In genomic region chr11:65884716-65885092, GRCh38 we compare ENCODE assay signal across 8 cellular contexts. TPM values are rescaled to one million over a fixed set of nuclear protein-coding genes. Genes with fewer than 3 reads are reported as not detected.
DNase-seq lines count a peak whose midpoint lies in the region; ATAC-seq, FAIRE-seq and TF ChIP-seq lines count a peak whose summit lies in the region.

No MANE protein-coding gene starts in this region.

- POLR2A ChIA-PET in activated CD4-positive, alpha-beta T cell treated with anti-CD3 and anti-CD28 coated beads for 36 hours (lab: Charles Lee), result interaction anchor here (0.5 to 1.5 kb wide), 5 partner anchors 13 to 462 kb away, joined by 3 to 6 read pairs (median 3); partner anchors contain the start of gene NEAT1
- POLR2A ChIA-PET in HepG2 (lab: Yijun Ruan, JAX), result interaction anchor here (0.6 to 1.7 kb wide), 8 partner anchors 10 to 140 kb away, joined by 3 to 11 read pairs (median 3); partner anchors contain the start of genes CFL1, FOSL1 and MUS81

- H3K27ac Mint-ChIP-seq in GM23338, result no peak overlapping the region
- H3K27ac Mint-ChIP-seq in activated CD4-positive, alpha-beta T cell treated with anti-CD3 and anti-CD28 coated beads for 36 hours, result peak overlapping the region; percentile 76
- H3K27ac Mint-ChIP-seq in chondrocyte (ENCODE audit: unreplicated experiment), result peak overlapping the region; percentile 54

- H3K4me1 ChIP-seq in GM23338 (ENCODE audit: insufficient read depth), result peaks cover 15% of the 10 kb centered on the region
- peaks cover 48% of the 10 kb centered on the region for H3K4me1 ChIP-seq in HepG2 (ENCODE audit: insufficient read depth, low read length)

- peak; percentile 48 for FAIRE-seq in HepG2 (lab: Jason Lieb, UNC)

- no peak for TF ChIP-seq POLR2A in HepG2 (IDR thresholded peaks at IDR 0.05; ENCODE audit: insufficient read depth in 1 of 2, low read depth in 2 of 2, low read length in 2 of 2)

- H3K9me3 ChIP-seq in HepG2 (ENCODE audit: low read length), result no peaks in the 10 kb centered on the region

- BruUV-seq in HepG2 (replicated peaks; lab: Mats Ljungman, UMichigan), result no TSS peak

- H3K27me3 ChIP-seq in GM23338 (ENCODE audit: insufficient read depth) (peaks cover 7% of the 10 kb centered on the region), HepG2 (ENCODE audit: control insufficient read depth in 1 of 2, insufficient read depth in 2 of 2, low read length in 2 of 2) (no peaks in the 10 kb centered on the region; a peak in 1 of 5 replicates)

- intact Hi-C loops in activated CD4-positive, alpha-beta T cell treated with anti-CD3 and anti-CD28 coated beads for 36 hours (cut with DNase I, micrococcal nuclease), result loop anchor here (1.0 kb wide), 3 partner anchors 24 to 138 kb away; partner anchors contain the start of gene MUS81 (in 1 of the 2)
- intact Hi-C loops in HepG2 (cut with micrococcal nuclease; ENCODE audit: unreplicated experiment), result loop anchor here (5.0 kb wide), 1 partner anchor 48 kb away; no protein-coding TSS in a partner anchor

- no peak overlapping the region for H3K9ac ChIP-seq in HepG2 (ENCODE audit: insufficient read depth, low read depth, low read length)

- H3K79me2 ChIP-seq in GM23338 (replicated peaks; ENCODE audit: insufficient read depth), result 0 out of 2 replicates have a peak, but pooled peaks cover 9% of the 10 kb centered on the region
- no peaks in the 10 kb centered on the region for H3K79me2 ChIP-seq in HepG2 (ENCODE audit: insufficient read depth, low read length)

- H3K4me2 ChIP-seq in GM23338, result no peak overlapping the region
- no peak overlapping the region for H3K4me2 ChIP-seq in HepG2 (ENCODE audit: low read depth, low read length)

- CTCF ChIA-PET in activated CD4-positive, alpha-beta T cell treated with anti-CD3 and anti-CD28 coated beads for 36 hours (lab: Charles Lee), result interaction anchor here (0.6 to 10.8 kb wide), 47 partner anchors 8 to 465 kb away, joined by 3 to 210 read pairs (median 4); partner anchors contain the start of genes BANF1, CFL1, FOSL1 and KAT5
- CTCF ChIA-PET in HepG2 (lab: Yijun Ruan, JAX; ENCODE audit: low intra/inter-chr PET ratio, low total read pairs), result interaction anchor here (0.7 to 2.9 kb wide), 13 partner anchors 9 to 178 kb away, joined by 3 to 77 read pairs (median 5); partner anchors contain the start of genes FOSL1, KAT5, MUS81 and SART1

- no peaks in the 10 kb centered on the region for H3K9me2 ChIP-seq in GM23338 (ENCODE audit: insufficient read depth)

- no peak overlapping the region for H3K4me3 ChIP-seq in AG09309 (ENCODE audit: control insufficient read depth, low read depth, low read length)
- no peak overlapping the region for H3K4me3 ChIP-seq in GM23338
- H3K4me3 ChIP-seq in HepG2 (replicated peaks in 1 of 3; ENCODE audit: insufficient read depth in 1 of 3, low read depth in 2 of 3, low read length in 3 of 3), result no peak overlapping the region

- ATAC-seq in GM23338, result peak; percentile 39
- ATAC-seq in activated CD4-positive, alpha-beta T cell treated with anti-CD3 and anti-CD28 coated beads for 36 hours, result peak; percentile 57
- peak; percentile 41 for ATAC-seq in HepG2

- H3K36me3 ChIP-seq in GM23338 (ENCODE audit: insufficient read depth), result peaks cover 14% of the 10 kb centered on the region; the same call in 1 of the 2 replicates
- H3K36me3 ChIP-seq in HepG2 (replicated peaks in 1 of 2; ENCODE audit: control insufficient read depth in 1 of 2, insufficient read depth in 2 of 2, low read length in 2 of 2), result peaks cover 4 to 19% of the 10 kb centered on the region in 2 experiments; a peak in 4 of 5 replicates

- peaks cover 35% of the 10 kb centered on the region for H3F3A ChIP-seq in GM23338 (replicated peaks; ENCODE audit: low read depth)

- H3K27me3 Mint-ChIP-seq in GM23338 (ENCODE audit: insufficient read depth, low read depth, poor library complexity) (peaks cover 21% of the 10 kb centered on the region), chondrocyte (ENCODE audit: low read depth) (no peaks in the 10 kb centered on the region)
- no peaks in the 10 kb centered on the region for H3K27me3 Mint-ChIP-seq in activated CD4-positive, alpha-beta T cell treated with anti-CD3 and anti-CD28 coated beads for 36 hours

- H3K4me1 Mint-ChIP-seq in GM23338, result peaks cover 21% of the 10 kb centered on the region
- peaks cover 51% of the 10 kb centered on the region for H3K4me1 Mint-ChIP-seq in activated CD4-positive, alpha-beta T cell treated with anti-CD3 and anti-CD28 coated beads for 36 hours
- peaks cover 39% of the 10 kb centered on the region for H3K4me1 Mint-ChIP-seq in chondrocyte (ENCODE audit: low read depth)

- WGBS in HepG2 (ENCODE audit: low lambda C conversion rate), result 0% methylated on average over 3 of the region's 9 CpGs

- no peak overlapping the region; the same call in 2 of the 3 replicates for H3K4me3 Mint-ChIP-seq in GM23338
- H3K4me3 Mint-ChIP-seq in activated CD4-positive, alpha-beta T cell treated with anti-CD3 and anti-CD28 coated beads for 36 hours, result no peak overlapping the region
- H3K4me3 Mint-ChIP-seq in chondrocyte (ENCODE audit: unreplicated experiment), result no peak overlapping the region

- in situ Hi-C loops in HepG2 (cut with HindIII; ENCODE audit: extremely low pct_ligation_motif_present, low pct_unique_long_range_greater_than_20kb), result loop anchor here (5.0 kb wide), 1 partner anchor 103 kb away; no protein-coding TSS in a partner anchor

- H3K27ac ChIP-seq in GM23338 (ENCODE audit: low read depth) (no peak overlapping the region), HepG2 (ENCODE audit: extremely low read length, insufficient read depth, low read length) (no peak overlapping the region)

- TF ChIP-seq EP300 in HepG2 (IDR thresholded peaks at IDR 0.05; ENCODE audit: low read depth in 2 of 2, low read length in 2 of 2) (no peak), HepG2 (CRISPR knock-in tag; IDR thresholded peaks at IDR 0.05; ENCODE audit: borderline replicate concordance) (no peak)

- no peak for DNase-seq in AG09309 (ENCODE audit: low read depth)
- peak; percentile 83 for DNase-seq in GM23338 (ENCODE audit: low spot score)
- DNase-seq in NCI-H446 treated with DMSO at 0.1 percent for 48 hours (lab: John Stamatoyannopoulos, UW), result peak; percentile 38
- DNase-seq in activated CD4-positive, alpha-beta T cell treated with anti-CD3 and anti-CD28 coated beads for 36 hours, result peak; percentile 91
- no peak for DNase-seq in chondrocyte (ENCODE audit: low spot score)
- peak; percentile 60 for DNase-seq in HepG2 (ENCODE audit: low spot score)
- DNase-seq in stimulated activated CD4-positive, alpha-beta T cell treated with anti-CD3 and anti-CD28 coated beads, TNF-alpha, amount 100 ng/mL, for 4 hours (ENCODE audit: low read depth in 3 of 3), result peak; percentile 63 to 70 (median 67)
- no peak for DNase-seq in cortex of kidney (lab: John Stamatoyannopoulos, UW)

- H3K9me3 Mint-ChIP-seq in GM23338 (peaks cover 2% of the 10 kb centered on the region; the same call in 1 of the 3 replicates), chondrocyte (ENCODE audit: low read depth) (no peaks in the 10 kb centered on the region)
- H3K9me3 Mint-ChIP-seq in activated CD4-positive, alpha-beta T cell treated with anti-CD3 and anti-CD28 coated beads for 36 hours (ENCODE audit: low read depth), result no peaks in the 10 kb centered on the region

- peak; percentile 95 for TF ChIP-seq RAD21 in HepG2 (CRISPR knock-in tag; IDR thresholded peaks at IDR 0.05)

- H3K36me3 Mint-ChIP-seq in GM23338 (ENCODE audit: low read depth) (peaks cover 45% of the 10 kb centered on the region), chondrocyte (ENCODE audit: low read depth) (peaks cover 20% of the 10 kb centered on the region)
- H3K36me3 Mint-ChIP-seq in activated CD4-positive, alpha-beta T cell treated with anti-CD3 and anti-CD28 coated beads for 36 hours (ENCODE audit: low read depth), result peaks cover 32% of the 10 kb centered on the region

- TF ChIP-seq CTCF in AG09309 (IDR thresholded peaks at IDR 0.05; ENCODE audit: control insufficient read depth, insufficient read depth, low read depth, low read length, missing control alignments), result peak; percentile 100
- TF ChIP-seq CTCF in GM23338 (conservative IDR thresholded peaks at IDR 0.05; ENCODE audit: low read depth in 2 of 2), result peak; percentile 98 to 100
- TF ChIP-seq CTCF in chondrocyte (IDR thresholded peaks at IDR 0.05), result peak; percentile 100
- TF ChIP-seq CTCF in HepG2 (CRISPR knock-in tag; IDR thresholded peaks at IDR 0.05), result peak; percentile 98

- H4K20me1 ChIP-seq in GM23338 (replicated peaks; ENCODE audit: insufficient read depth), result peaks cover 18% of the 10 kb centered on the region; the same call in 1 of the 2 replicates
- H4K20me1 ChIP-seq in HepG2 (ENCODE audit: insufficient read depth, low read length), result no peaks in the 10 kb centered on the region

- H2AFZ ChIP-seq in GM23338 (no peak overlapping the region), HepG2 (ENCODE audit: low read length) (no peak overlapping the region)

RNA-seq across cellular contexts. Expression of gene FIBP, which starts 3.6 kb away (rescaled TPM):
- total RNA-seq in GM23338 (2014; rRNA removed; shearing (Covaris generic)), result 94.3 and 102 TPM in 2 replicates
- polyA plus RNA-seq in GM23338 (2016; fragmentation: Nextera tagmentation; extraction: Ambion mirVana), result 79.0 and 84.4 TPM in 2 replicates
- total RNA-seq in activated CD4-positive, alpha-beta T cell treated with anti-CD3 and anti-CD28 coated beads for 36 hours, result 100 to 1,000 TPM in 1 of 2 experiments, 10 to 100 TPM in 1; 95.4 to 121 TPM
- 82.7 to 100 TPM (median 83.5 TPM) in 3 replicates for total RNA-seq in chondrocyte
- total RNA-seq in HepG2 (2016; rRNA removed; fragmentation: Illumina TruSeq; extraction: Trizol), result 62.1 and 66.0 TPM in 2 replicates
- total RNA-seq in HepG2 (2016; cell fraction: cytosol; rRNA removed; fragmentation: Illumina TruSeq; extraction: Trizol; ENCODE audit: low read depth), result 107 and 121 TPM in 2 replicates
- 58.2 and 62.9 TPM in 2 replicates for total RNA-seq in HepG2 (2016; cell fraction: insoluble cytoplasmic fraction; rRNA removed; fragmentation: Illumina TruSeq; extraction: Trizol)
- total RNA-seq in HepG2 (2016; cell fraction: membrane; rRNA removed; fragmentation: Illumina TruSeq; extraction: Trizol), result 102 and 112 TPM in 2 replicates
- 30.9 and 31.6 TPM in 2 replicates for total RNA-seq in HepG2 (2016; cell fraction: nucleus; rRNA removed; fragmentation: Illumina TruSeq; extraction: Trizol)
- polyA plus RNA-seq in HepG2 (2011; rRNA removed), result 42.9 and 55.3 TPM in 2 replicates
- 42.7 and 69.1 TPM in 2 replicates for polyA plus RNA-seq in HepG2 (2011; cell fraction: cytosol; rRNA removed)
- 93.3 and 102 TPM in 2 replicates for polyA plus RNA-seq in HepG2 (2011; cell fraction: nucleus; rRNA removed)
- polyA plus RNA-seq in HepG2 (2012), result 30.4 and 30.7 TPM in 2 replicates
- polyA plus RNA-seq in HepG2 (2016; cell fraction: cytosol; fragmentation: Illumina TruSeq; extraction: Trizol; ENCODE audit: low read depth), result 106 and 128 TPM in 2 replicates
- 57.7 and 68.5 TPM in 2 replicates for polyA plus RNA-seq in HepG2 (2016; cell fraction: insoluble cytoplasmic fraction; fragmentation: Illumina TruSeq; extraction: Trizol; ENCODE audit: low read depth)
- 104 and 109 TPM in 2 replicates for polyA plus RNA-seq in HepG2 (2016; cell fraction: membrane; fragmentation: Illumina TruSeq; extraction: Trizol; ENCODE audit: low read depth)
- polyA plus RNA-seq in HepG2 (2016; cell fraction: nucleus; fragmentation: Illumina TruSeq; extraction: Trizol; ENCODE audit: insufficient read depth, low read depth), result 53.2 and 59.2 TPM in 2 replicates
- 100 and 198 TPM in 2 replicates for polyA minus RNA-seq in HepG2 (2011; rRNA and poly(A)+ RNA removed; ENCODE audit: low replicate concordance)
- polyA minus RNA-seq in HepG2 (2011; cell fraction: cytosol; rRNA and poly(A)+ RNA removed), result 30.7 and 31.3 TPM in 2 replicates
- 25.2 and 39.5 TPM in 2 replicates for polyA minus RNA-seq in HepG2 (2011; cell fraction: nucleus; rRNA and poly(A)+ RNA removed)

RNA-seq across cellular contexts. Expression of gene CTSW, which starts 5.1 kb away (rescaled TPM):
- total RNA-seq in GM23338 (2014; rRNA removed; shearing (Covaris generic)), result not detected in 2 replicates
- polyA plus RNA-seq in GM23338 (2016; fragmentation: Nextera tagmentation; extraction: Ambion mirVana) (0.17 TPM in 1 of 2 replicates, not detected in the other), HepG2 (2011; rRNA removed) (0.09 TPM in 1 of 2 replicates, not detected in the other)
- total RNA-seq in activated CD4-positive, alpha-beta T cell treated with anti-CD3 and anti-CD28 coated beads for 36 hours, result 1 to 10 TPM; 1.7 TPM
- total RNA-seq in chondrocyte (not detected in 3 replicates), HepG2 (2016; rRNA removed; fragmentation: Illumina TruSeq; extraction: Trizol) (not detected in 2 replicates)
- not detected in 2 replicates for total RNA-seq in HepG2 (2016; cell fraction: cytosol; rRNA removed; fragmentation: Illumina TruSeq; extraction: Trizol; ENCODE audit: low read depth)
- not detected in 2 replicates for total RNA-seq in HepG2 (2016; cell fraction: insoluble cytoplasmic fraction; rRNA removed; fragmentation: Illumina TruSeq; extraction: Trizol)
- total RNA-seq in HepG2 (2016; cell fraction: membrane; rRNA removed; fragmentation: Illumina TruSeq; extraction: Trizol), result not detected in 2 replicates
- total RNA-seq in HepG2 (2016; cell fraction: nucleus; rRNA removed; fragmentation: Illumina TruSeq; extraction: Trizol), result not detected in 2 replicates
- polyA plus RNA-seq in HepG2 (2011; cell fraction: cytosol; rRNA removed), result not detected in 2 replicates
- 0.24 TPM in 1 of 2 replicates, not detected in the other for polyA plus RNA-seq in HepG2 (2011; cell fraction: nucleus; rRNA removed)
- polyA plus RNA-seq in HepG2 (2012), result 0.29 TPM in 1 of 2 replicates, not detected in the other
- polyA plus RNA-seq in HepG2 (2016; cell fraction: cytosol; fragmentation: Illumina TruSeq; extraction: Trizol; ENCODE audit: low read depth), result not detected in 2 replicates
- polyA plus RNA-seq in HepG2 (2016; cell fraction: insoluble cytoplasmic fraction; fragmentation: Illumina TruSeq; extraction: Trizol; ENCODE audit: low read depth), result not detected in 2 replicates
- polyA plus RNA-seq in HepG2 (2016; cell fraction: membrane; fragmentation: Illumina TruSeq; extraction: Trizol; ENCODE audit: low read depth), result not detected in 2 replicates
- polyA plus RNA-seq in HepG2 (2016; cell fraction: nucleus; fragmentation: Illumina TruSeq; extraction: Trizol; ENCODE audit: insufficient read depth, low read depth), result not detected in 2 replicates
- not detected in 2 replicates for polyA minus RNA-seq in HepG2 (2011; rRNA and poly(A)+ RNA removed; ENCODE audit: low replicate concordance)
- not detected in 2 replicates for polyA minus RNA-seq in HepG2 (2011; cell fraction: cytosol; rRNA and poly(A)+ RNA removed)
- polyA minus RNA-seq in HepG2 (2011; cell fraction: nucleus; rRNA and poly(A)+ RNA removed), result not detected in 2 replicates

RNA-seq across cellular contexts. Expression of gene CCDC85B, which starts 5.8 kb away (rescaled TPM):
- 57.3 and 66.3 TPM in 2 replicates for total RNA-seq in GM23338 (2014; rRNA removed; shearing (Covaris generic))
- polyA plus RNA-seq in GM23338 (2016; fragmentation: Nextera tagmentation; extraction: Ambion mirVana) (54.5 and 60.4 TPM in 2 replicates), HepG2 (2011; rRNA removed) (8.2 and 11.4 TPM in 2 replicates)
- 10 to 100 TPM; 25.5 to 45.0 TPM for total RNA-seq in activated CD4-positive, alpha-beta T cell treated with anti-CD3 and anti-CD28 coated beads for 36 hours
- total RNA-seq in chondrocyte (23.4 to 31.6 TPM (median 26.6 TPM) in 3 replicates), HepG2 (2016; rRNA removed; fragmentation: Illumina TruSeq; extraction: Trizol) (15.7 and 19.5 TPM in 2 replicates)
- 22.9 and 27.3 TPM in 2 replicates for total RNA-seq in HepG2 (2016; cell fraction: cytosol; rRNA removed; fragmentation: Illumina TruSeq; extraction: Trizol; ENCODE audit: low read depth)
- total RNA-seq in HepG2 (2016; cell fraction: insoluble cytoplasmic fraction; rRNA removed; fragmentation: Illumina TruSeq; extraction: Trizol), result 14.5 and 18.4 TPM in 2 replicates
- 26.1 and 34.5 TPM in 2 replicates for total RNA-seq in HepG2 (2016; cell fraction: membrane; rRNA removed; fragmentation: Illumina TruSeq; extraction: Trizol)
- total RNA-seq in HepG2 (2016; cell fraction: nucleus; rRNA removed; fragmentation: Illumina TruSeq; extraction: Trizol), result 7.5 and 8.0 TPM in 2 replicates
- 17.2 and 32.9 TPM in 2 replicates for polyA plus RNA-seq in HepG2 (2011; cell fraction: cytosol; rRNA removed)
- 8.9 and 11.3 TPM in 2 replicates for polyA plus RNA-seq in HepG2 (2011; cell fraction: nucleus; rRNA removed)
- 12.6 and 14.2 TPM in 2 replicates for polyA plus RNA-seq in HepG2 (2012)
- polyA plus RNA-seq in HepG2 (2016; cell fraction: cytosol; fragmentation: Illumina TruSeq; extraction: Trizol; ENCODE audit: low read depth), result 40.1 and 40.5 TPM in 2 replicates
- 21.1 and 23.0 TPM in 2 replicates for polyA plus RNA-seq in HepG2 (2016; cell fraction: insoluble cytoplasmic fraction; fragmentation: Illumina TruSeq; extraction: Trizol; ENCODE audit: low read depth)
- polyA plus RNA-seq in HepG2 (2016; cell fraction: membrane; fragmentation: Illumina TruSeq; extraction: Trizol; ENCODE audit: low read depth), result 35.5 and 37.3 TPM in 2 replicates
- 15.1 and 21.9 TPM in 2 replicates for polyA plus RNA-seq in HepG2 (2016; cell fraction: nucleus; fragmentation: Illumina TruSeq; extraction: Trizol; ENCODE audit: insufficient read depth, low read depth)
- polyA minus RNA-seq in HepG2 (2011; rRNA and poly(A)+ RNA removed; ENCODE audit: low replicate concordance), result 5.6 and 5.8 TPM in 2 replicates
- polyA minus RNA-seq in HepG2 (2011; cell fraction: cytosol; rRNA and poly(A)+ RNA removed), result 8.2 and 10.7 TPM in 2 replicates
- 1.9 and 4.5 TPM in 2 replicates for polyA minus RNA-seq in HepG2 (2011; cell fraction: nucleus; rRNA and poly(A)+ RNA removed)

RNA-seq across cellular contexts. Expression of gene EFEMP2, which starts 12.1 kb away (rescaled TPM):
- 4.5 and 9.4 TPM in 2 replicates for total RNA-seq in GM23338 (2014; rRNA removed; shearing (Covaris generic))
- polyA plus RNA-seq in GM23338 (2016; fragmentation: Nextera tagmentation; extraction: Ambion mirVana) (7.4 and 8.0 TPM in 2 replicates), HepG2 (2011; rRNA removed) (29.7 and 34.3 TPM in 2 replicates)
- total RNA-seq in activated CD4-positive, alpha-beta T cell treated with anti-CD3 and anti-CD28 coated beads for 36 hours, result 10 to 100 TPM; 20.2 to 23.4 TPM
- total RNA-seq in chondrocyte (174 to 310 TPM (median 290 TPM) in 3 replicates), HepG2 (2016; rRNA removed; fragmentation: Illumina TruSeq; extraction: Trizol) (3.7 and 7.4 TPM in 2 replicates)
- 15.2 and 15.7 TPM in 2 replicates for total RNA-seq in HepG2 (2016; cell fraction: cytosol; rRNA removed; fragmentation: Illumina TruSeq; extraction: Trizol; ENCODE audit: low read depth)
- total RNA-seq in HepG2 (2016; cell fraction: insoluble cytoplasmic fraction; rRNA removed; fragmentation: Illumina TruSeq; extraction: Trizol), result 3.7 and 8.2 TPM in 2 replicates
- total RNA-seq in HepG2 (2016; cell fraction: membrane; rRNA removed; fragmentation: Illumina TruSeq; extraction: Trizol), result 12.4 and 16.0 TPM in 2 replicates
- total RNA-seq in HepG2 (2016; cell fraction: nucleus; rRNA removed; fragmentation: Illumina TruSeq; extraction: Trizol), result 7.8 and 14.5 TPM in 2 replicates
- polyA plus RNA-seq in HepG2 (2011; cell fraction: cytosol; rRNA removed), result 17.6 and 22.8 TPM in 2 replicates
- polyA plus RNA-seq in HepG2 (2011; cell fraction: nucleus; rRNA removed), result 150 and 216 TPM in 2 replicates
- polyA plus RNA-seq in HepG2 (2012), result 12.1 and 14.4 TPM in 2 replicates
- polyA plus RNA-seq in HepG2 (2016; cell fraction: cytosol; fragmentation: Illumina TruSeq; extraction: Trizol; ENCODE audit: low read depth), result 19.2 and 19.9 TPM in 2 replicates
- polyA plus RNA-seq in HepG2 (2016; cell fraction: insoluble cytoplasmic fraction; fragmentation: Illumina TruSeq; extraction: Trizol; ENCODE audit: low read depth), result 5.8 and 5.9 TPM in 2 replicates
- 18.0 and 19.9 TPM in 2 replicates for polyA plus RNA-seq in HepG2 (2016; cell fraction: membrane; fragmentation: Illumina TruSeq; extraction: Trizol; ENCODE audit: low read depth)
- polyA plus RNA-seq in HepG2 (2016; cell fraction: nucleus; fragmentation: Illumina TruSeq; extraction: Trizol; ENCODE audit: insufficient read depth, low read depth), result 20.2 and 23.5 TPM in 2 replicates
- 2.1 and 18.1 TPM in 2 replicates for polyA minus RNA-seq in HepG2 (2011; rRNA and poly(A)+ RNA removed; ENCODE audit: low replicate concordance)
- 4.1 and 4.8 TPM in 2 replicates for polyA minus RNA-seq in HepG2 (2011; cell fraction: cytosol; rRNA and poly(A)+ RNA removed)
- polyA minus RNA-seq in HepG2 (2011; cell fraction: nucleus; rRNA and poly(A)+ RNA removed), result 14.5 and 17.7 TPM in 2 replicates

RNA-seq across cellular contexts. Expression of gene FOSL1, which starts 15.5 kb away (rescaled TPM):
- 10.1 and 14.6 TPM in 2 replicates for total RNA-seq in GM23338 (2014; rRNA removed; shearing (Covaris generic))
- polyA plus RNA-seq in GM23338 (2016; fragmentation: Nextera tagmentation; extraction: Ambion mirVana) (17.1 and 20.1 TPM in 2 replicates), HepG2 (2011; rRNA removed) (2.8 and 4.1 TPM in 2 replicates)
- 10 to 100 TPM; 11.1 to 11.3 TPM for total RNA-seq in activated CD4-positive, alpha-beta T cell treated with anti-CD3 and anti-CD28 coated beads for 36 hours
- total RNA-seq in chondrocyte (5.8 to 12.3 TPM (median 7.5 TPM) in 3 replicates), HepG2 (2016; rRNA removed; fragmentation: Illumina TruSeq; extraction: Trizol) (3.1 and 4.0 TPM in 2 replicates)
- total RNA-seq in HepG2 (2016; cell fraction: cytosol; rRNA removed; fragmentation: Illumina TruSeq; extraction: Trizol; ENCODE audit: low read depth), result 1.9 and 2.0 TPM in 2 replicates
- 3.1 and 3.9 TPM in 2 replicates for total RNA-seq in HepG2 (2016; cell fraction: insoluble cytoplasmic fraction; rRNA removed; fragmentation: Illumina TruSeq; extraction: Trizol)
- 3.6 and 3.8 TPM in 2 replicates for total RNA-seq in HepG2 (2016; cell fraction: membrane; rRNA removed; fragmentation: Illumina TruSeq; extraction: Trizol)
- total RNA-seq in HepG2 (2016; cell fraction: nucleus; rRNA removed; fragmentation: Illumina TruSeq; extraction: Trizol), result 2.9 and 3.0 TPM in 2 replicates
- polyA plus RNA-seq in HepG2 (2011; cell fraction: cytosol; rRNA removed), result 1.2 and 1.3 TPM in 2 replicates
- 5.4 and 6.6 TPM in 2 replicates for polyA plus RNA-seq in HepG2 (2011; cell fraction: nucleus; rRNA removed)
- 3.6 and 8.7 TPM in 2 replicates for polyA plus RNA-seq in HepG2 (2012)
- 3.2 and 3.7 TPM in 2 replicates for polyA plus RNA-seq in HepG2 (2016; cell fraction: cytosol; fragmentation: Illumina TruSeq; extraction: Trizol; ENCODE audit: low read depth)
- polyA plus RNA-seq in HepG2 (2016; cell fraction: insoluble cytoplasmic fraction; fragmentation: Illumina TruSeq; extraction: Trizol; ENCODE audit: low read depth), result 10.6 and 14.5 TPM in 2 replicates
- 7.3 and 8.5 TPM in 2 replicates for polyA plus RNA-seq in HepG2 (2016; cell fraction: membrane; fragmentation: Illumina TruSeq; extraction: Trizol; ENCODE audit: low read depth)
- 9.9 and 15.5 TPM in 2 replicates for polyA plus RNA-seq in HepG2 (2016; cell fraction: nucleus; fragmentation: Illumina TruSeq; extraction: Trizol; ENCODE audit: insufficient read depth, low read depth)
- polyA minus RNA-seq in HepG2 (2011; rRNA and poly(A)+ RNA removed; ENCODE audit: low replicate concordance), result 3.5 and 6.1 TPM in 2 replicates
- polyA minus RNA-seq in HepG2 (2011; cell fraction: cytosol; rRNA and poly(A)+ RNA removed), result 1.2 and 1.6 TPM in 2 replicates
- polyA minus RNA-seq in HepG2 (2011; cell fraction: nucleus; rRNA and poly(A)+ RNA removed), result 3.0 and 3.9 TPM in 2 replicates

Comparison
In these comparisons a context has a peak if more than half of its experiments do, and no peak if none do; other contexts are left out.
1. DNase-seq: peak in GM23338 (single experiment), NCI-H446 treated with DMSO at 0.1 percent for 48 hours (single experiment), activated CD4-positive, alpha-beta T cell treated with anti-CD3 and anti-CD28 coated beads for 36 hours (single experiment), HepG2 (single experiment) and stimulated activated CD4-positive, alpha-beta T cell treated with anti-CD3 and anti-CD28 coated beads, TNF-alpha, amount 100 ng/mL, for 4 hours (3 of 3); none in AG09309 (single experiment), chondrocyte (single experiment) and cortex of kidney (single experiment).
2. Peak in every context shown above with its lines, with median percentiles within 50 percentile points of each other: CTCF ChIP-seq and ATAC-seq.